13 cellular contexts compared by ENCODE assay signal in genomic region chr10:114678301-114678700, GRCh38.
"Had no signal": no experiment of that assay in that cellular context is flagged by ENCODE, and none has a peak within 500 bp of the region (broad histone marks: within the 10 kb centered on the region; RNA-seq: fewer than 3 reads in every experiment).

No MANE protein-coding gene starts in this region.

- H3K27me3 ChIP-seq: thyroid gland had no signal

- H3K27ac ChIP-seq: thyroid gland had no signal

- H3K4me3 ChIP-seq: thyroid gland had no signal

- H3K9me3 ChIP-seq: thyroid gland had no signal

- H3K36me3 ChIP-seq: thyroid gland had no signal

- DNase-seq: activated CD4-positive, alpha-beta T cell treated with anti-CD3 and anti-CD28 coated beads, Interleukin-2, amount 10 ng/mL, durations not matched to agents 24 days and 14 days; activated CD8-positive, alpha-beta T cell treated with anti-CD3 and anti-CD28 coated beads for 36 hours; activated naive CD4-positive, alpha-beta T cell treated with anti-CD3 and anti-CD28 coated beads for 36 hours; activated T-cell treated with anti-CD3 and anti-CD28 coated beads, Interleukin-2, amount 50 U/mL, for 4 hours; anterior cingulate cortex; cerebellar nuclear complex; effector CD8-positive, alpha-beta T cell; glutamatergic neuron; kidney glomerular epithelial cell; mesendoderm; naive thymus-derived CD4-positive, alpha-beta T cell; stimulated activated naive B cell treated with anti-CD40 and anti-IgM and Interleukin-4, amounts not matched to agents 10 μg/mL and 1 μg/mL and 100 μg/mL, for 72 hours; thyroid gland had no signal
